ENCODE assay signal across 13 cellular contexts in genomic region chr5:23994581-23995370, GRCh38.
DNase-seq lines count a peak whose midpoint lies in the region; ATAC-seq and TF ChIP-seq lines count a peak whose summit lies in the region.
"Had no signal": no experiment of that assay in that cellular context is flagged by ENCODE, and none has a peak within 500 bp of the region (broad histone marks: within the 10 kb centered on the region; RNA-seq: fewer than 3 reads in every experiment).

No MANE protein-coding gene starts in this region.

- ATAC-seq in HG02938 (IDR thresholded peaks at IDR 0.05; ENCODE audit: unreplicated experiment): no peak
- ATAC-seq: A549 had no signal

- H3K27ac ChIP-seq in osteoblast (ENCODE audit: low read depth, low read length): no peak overlapping the region
- H3K27ac ChIP-seq: A549, upper lobe of left lung had no signal

- no peaks in the 10 kb centered on the region for H3K36me3 ChIP-seq in osteoblast (ENCODE audit: insufficient read depth, low read length)
- H3K36me3 ChIP-seq: upper lobe of left lung had no signal

- H3K79me2 ChIP-seq in osteoblast (ENCODE audit: insufficient read depth, low read length): no peaks in the 10 kb centered on the region

- no peaks in the 10 kb centered on the region for H3K9me3 ChIP-seq in osteoblast (ENCODE audit: low read depth, low read length)
- H3K9me3 ChIP-seq: A549, upper lobe of left lung had no signal

- H4K20me1 ChIP-seq in osteoblast (ENCODE audit: insufficient read depth, low read length): no peaks in the 10 kb centered on the region

- no peak overlapping the region for H3K4me3 Mint-ChIP-seq in chondrocyte (ENCODE audit: unreplicated experiment)
- H3K4me3 Mint-ChIP-seq: activated naive CD8-positive, alpha-beta T cell treated with anti-CD3 and anti-CD28 coated beads, Interleukin-2, amount 10 ng/mL, durations not matched to agents 7 days and 5 days; naive B cell had no signal

- DNase-seq in NCI-H1105 treated with DMSO at 0.1 percent for 48 hours (lab: John Stamatoyannopoulos, UW) (peak; percentile 24), NCI-H1105 (lab: John Stamatoyannopoulos, UW) (no peak), NCI-H69 (lab: John Stamatoyannopoulos, UW) (peak; percentile 19), chondrocyte (ENCODE audit: low spot score) (no peak), osteoblast (ENCODE audit: insufficient read length, low spot score, missing footprints) (peak; percentile 63), NCI-H510A treated with DMSO at 0.1 percent for 48 hours (lab: John Stamatoyannopoulos, UW) (no peak)
- DNase-seq in stimulated activated CD8-positive, alpha-beta memory T cell treated with anti-CD3 and anti-CD28 coated beads, Interleukin-4, amount 100 ng/mL, for 48 hours: no peak
- DNase-seq: activated naive CD8-positive, alpha-beta T cell treated with anti-CD3 and anti-CD28 coated beads, Interleukin-2, amount 10 ng/mL, durations not matched to agents 7 days and 5 days; naive B cell; NCI-H774; upper lobe of left lung had no signal

- H3K27ac Mint-ChIP-seq in chondrocyte (ENCODE audit: unreplicated experiment): no peak overlapping the region
- H3K27ac Mint-ChIP-seq: activated naive CD8-positive, alpha-beta T cell treated with anti-CD3 and anti-CD28 coated beads, Interleukin-2, amount 10 ng/mL, durations not matched to agents 7 days and 5 days; naive B cell had no signal

- H2AFZ ChIP-seq in osteoblast (ENCODE audit: low read length): no peak overlapping the region

- H3K4me3 ChIP-seq in osteoblast (ENCODE audit: insufficient read depth, low read length): no peak overlapping the region
- H3K4me3 ChIP-seq: A549, upper lobe of left lung had no signal

- no peaks in the 10 kb centered on the region for H3K27me3 ChIP-seq in osteoblast (ENCODE audit: insufficient read depth, low read length)
- H3K27me3 ChIP-seq: upper lobe of left lung had no signal

- H3K4me2 ChIP-seq in osteoblast (ENCODE audit: insufficient read depth, low read length): no peak overlapping the region
- H3K4me2 ChIP-seq: A549 had no signal

- no peaks in the 10 kb centered on the region for H3K9me3 Mint-ChIP-seq in chondrocyte (ENCODE audit: low read depth)

- no peaks in the 10 kb centered on the region for H3K4me1 ChIP-seq in osteoblast (ENCODE audit: insufficient read depth, low read length)
- H3K4me1 ChIP-seq: A549, upper lobe of left lung had no signal

- H3K4me1 Mint-ChIP-seq in chondrocyte (ENCODE audit: low read depth): no peaks in the 10 kb centered on the region
- H3K4me1 Mint-ChIP-seq: activated naive CD8-positive, alpha-beta T cell treated with anti-CD3 and anti-CD28 coated beads, Interleukin-2, amount 10 ng/mL, durations not matched to agents 7 days and 5 days; naive B cell had no signal

- peak; percentile 47 for TF ChIP-seq CTCF in chondrocyte (IDR thresholded peaks at IDR 0.05)
- no peak for TF ChIP-seq CTCF in osteoblast (IDR thresholded peaks at IDR 0.05; ENCODE audit: extremely low read depth, low read depth, low read length)

- H3K27me3 Mint-ChIP-seq in chondrocyte (ENCODE audit: low read depth): no peaks in the 10 kb centered on the region
- H3K27me3 Mint-ChIP-seq: activated naive CD8-positive, alpha-beta T cell treated with anti-CD3 and anti-CD28 coated beads, Interleukin-2, amount 10 ng/mL, durations not matched to agents 7 days and 5 days; naive B cell had no signal

- H3K36me3 Mint-ChIP-seq in chondrocyte (ENCODE audit: low read depth): no peaks in the 10 kb centered on the region
- H3K36me3 Mint-ChIP-seq: activated naive CD8-positive, alpha-beta T cell treated with anti-CD3 and anti-CD28 coated beads, Interleukin-2, amount 10 ng/mL, durations not matched to agents 7 days and 5 days; naive B cell had no signal

Comparison
In these comparisons a context has a peak if more than half of its experiments do, and no peak if none do; other contexts are left out.
1. DNase-seq: peak in NCI-H1105 treated with DMSO at 0.1 percent for 48 hours (single experiment), NCI-H69 (single experiment) and osteoblast (single experiment); none in NCI-H1105 (single experiment), chondrocyte (single experiment), NCI-H510A treated with DMSO at 0.1 percent for 48 hours (single experiment) and stimulated activated CD8-positive, alpha-beta memory T cell treated with anti-CD3 and anti-CD28 coated beads, Interleukin-4, amount 100 ng/mL, for 48 hours (single experiment).